ENCODE assay signal across 1 cellular context in genomic region chr2:158486150-158486969, GRCh38.
TF ChIP-seq lines count a peak whose summit lies in the region.

No MANE protein-coding gene starts in this region.

TF ChIP-seq in K562, 482 proteins besides CTCF, POLR2A, EP300 and RAD21:
- TF ChIP-seq SNRNP70 (optimal IDR thresholded peaks at IDR 0.05; ENCODE audit: low read depth, low read length) (no peak), ZBTB33 (CRISPR knock-in tag; IDR thresholded peaks at IDR 0.05) (no peak), MITF (IDR thresholded peaks at IDR 0.05) (no peak), MBD1 (CRISPR knock-in tag; IDR thresholded peaks at IDR 0.05) (no peak), HDAC6 (IDR thresholded peaks at IDR 0.05; ENCODE audit: low read depth, low read length) (no peak), PKNOX1 (IDR thresholded peaks at IDR 0.05) (peak; percentile 22; the same call in 1 of the 2 replicates), ZC3H8 (IDR thresholded peaks at IDR 0.05) (peak; percentile 27; the same call in 1 of the 2 replicates), ELK3 (CRISPR knock-in tag; IDR thresholded peaks at IDR 0.05) (no peak), ATF2 (CRISPR knock-in tag; IDR thresholded peaks at IDR 0.05) (no peak), CHD4 (IDR thresholded peaks at IDR 0.05; ENCODE audit: insufficient read depth, insufficient replicate concordance, low read depth, low read length, poor library complexity, severe bottlenecking) (no peak), ZNF41 (CRISPR knock-in tag; conservative IDR thresholded peaks at IDR 0.05) (no peak), BRCA1 (IDR thresholded peaks at IDR 0.05) (no peak), BRCA1 (CRISPR knock-in tag; IDR thresholded peaks at IDR 0.05) (no peak), NR2C2 (CRISPR knock-in tag; IDR thresholded peaks at IDR 0.05) (no peak), NR2C2 (tag; IDR thresholded peaks at IDR 0.05) (no peak), RBM22 (IDR thresholded peaks at IDR 0.05; ENCODE audit: low read depth, low read length, poor library complexity, severe bottlenecking) (no peak), HMBOX1 (IDR thresholded peaks at IDR 0.05) (no peak), PHF21A (IDR thresholded peaks at IDR 0.05; ENCODE audit: borderline replicate concordance, low read depth) (no peak), E2F8 (IDR thresholded peaks at IDR 0.05; ENCODE audit: low read depth, partially characterized antibody) (no peak), BRD4 (IDR thresholded peaks at IDR 0.05) (no peak), STAT5B (CRISPR knock-in tag; IDR thresholded peaks at IDR 0.05) (no peak), ZNF408 (CRISPR knock-in tag; IDR thresholded peaks at IDR 0.05; ENCODE audit: low read depth) (no peak), SIN3B (IDR thresholded peaks at IDR 0.05; ENCODE audit: low read depth) (no peak), RBM39 (optimal IDR thresholded peaks at IDR 0.05; ENCODE audit: low read depth, low read length) (no peak), NKRF (IDR thresholded peaks at IDR 0.05; ENCODE audit: borderline replicate concordance) (no peak), MEIS2 (IDR thresholded peaks at IDR 0.05; ENCODE audit: partially characterized antibody) (peak; percentile 71), FIP1L1 (IDR thresholded peaks at IDR 0.05; ENCODE audit: low read depth, low read length, poor library complexity, severe bottlenecking) (no peak), ZNF79 (CRISPR knock-in tag; IDR thresholded peaks at IDR 0.05; ENCODE audit: low read depth) (no peak)
TF ChIP-seq in K562: peak in this region for 3.
